30 cellular contexts compared by ENCODE assay signal in the genomic region with DNA sequence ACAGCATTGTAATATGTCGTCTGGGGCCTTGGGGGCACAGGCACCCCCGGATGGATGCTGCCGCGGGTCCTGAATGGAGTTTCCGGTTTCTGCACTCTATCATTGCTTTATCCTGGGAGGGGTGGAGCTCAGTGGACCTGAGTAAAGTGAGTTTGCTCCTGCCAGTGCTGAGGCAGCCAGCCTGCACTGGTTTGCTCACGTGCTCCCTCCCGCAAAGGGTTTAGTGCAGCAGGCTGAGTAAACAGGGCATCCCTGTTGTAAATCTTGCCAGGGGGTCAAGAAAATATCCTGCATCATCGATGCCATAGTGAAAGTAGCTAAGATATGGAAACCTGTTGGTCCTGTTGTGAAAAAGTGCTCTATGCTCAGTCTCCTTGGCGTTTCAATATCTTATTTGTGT.
"Had no signal": no experiment of that assay in that cellular context is flagged by ENCODE, and none has a peak within 500 bp of the region (broad histone marks: within the 10 kb centered on the region; RNA-seq: fewer than 3 reads in every experiment).

No MANE protein-coding gene starts in this region.

- H3K79me2 ChIP-seq: parathyroid adenoma had no signal

- DNase-seq: effector CD8-positive, alpha-beta T cell; endodermal cell; foreskin fibroblast; gastrocnemius medialis; head of caudate nucleus; mesenchymal stem cell; mucosa of descending colon; naive B cell; stimulated activated CD4-positive, alpha-beta T cell treated with anti-CD3 and anti-CD28 coated beads, Interleukin-12 subunit alpha, Interleukin-12 subunit beta, amount 100 ng/mL, for 4 hours; stimulated activated CD4-positive, alpha-beta T cell treated with anti-CD3 and anti-CD28 coated beads, Interleukin-1b, Interleukin-23, amount 100 ng/mL, for 48 hours; stimulated activated CD4-positive, alpha-beta T cell treated with anti-CD3 and anti-CD28 coated beads, Interleukin-4, amount 100 ng/mL, for 1 hour; stimulated activated CD8-positive, alpha-beta memory T cell treated with anti-CD3 and anti-CD28 coated beads, Interleukin-4, amount 100 ng/mL, for 48 hours; stimulated activated naive CD4-positive, alpha-beta T cell; stimulated activated naive CD8-positive, alpha-beta T cell treated with anti-CD3 and anti-CD28 coated beads, Interleukin-15, amount 100 ng/mL, for 72 hours; thyroid gland; trophoblast cell had no signal

- ATAC-seq: esophagus mucosa; gastrocnemius medialis; left lobe of liver; mucosa of descending colon; natural killer cell treated with Interleukin-12 subunit alpha and Interleukin-12 subunit beta and Interleukin-15 and Interleukin-18, amount 100 ng/mL, for 72 hours; sciatic nerve; stimulated activated naive CD8-positive, alpha-beta T cell treated with anti-CD3 and anti-CD28 coated beads, Interleukin-15, amount 100 ng/mL, for 72 hours had no signal

- H3K27ac Mint-ChIP-seq: dendritic cell treated with granulocyte-macrophage colony-stimulating factor and Interleukin-4, amounts not matched to agents 40 ng/mL and 50 ng/mL, for 4 days; endodermal cell; mesothelial cell of epicardium; naive B cell; natural killer cell treated with Interleukin-12 subunit alpha and Interleukin-12 subunit beta and Interleukin-15 and Interleukin-18, amount 100 ng/mL, for 72 hours; progenitor cell of endocrine pancreas; stimulated activated naive CD8-positive, alpha-beta T cell treated with anti-CD3 and anti-CD28 coated beads, Interleukin-15, amount 100 ng/mL, for 72 hours had no signal

- H3K4me2 ChIP-seq: smooth muscle cell had no signal

- H3K9me3 Mint-ChIP-seq: natural killer cell treated with Interleukin-12 subunit alpha and Interleukin-12 subunit beta and Interleukin-15 and Interleukin-18, amount 100 ng/mL, for 72 hours had no signal

- H3K27me3 Mint-ChIP-seq: dendritic cell treated with granulocyte-macrophage colony-stimulating factor and Interleukin-4, amounts not matched to agents 40 ng/mL and 50 ng/mL, for 4 days; naive B cell; natural killer cell treated with Interleukin-12 subunit alpha and Interleukin-12 subunit beta and Interleukin-15 and Interleukin-18, amount 100 ng/mL, for 72 hours; progenitor cell of endocrine pancreas; stimulated activated naive CD8-positive, alpha-beta T cell treated with anti-CD3 and anti-CD28 coated beads, Interleukin-15, amount 100 ng/mL, for 72 hours had no signal

- H3K27ac ChIP-seq: epithelial cell of prostate, gastrocnemius medialis, parathyroid adenoma, right atrium auricular region, thyroid gland, vagina had no signal

- H3K36me3 ChIP-seq: gastrocnemius medialis, right atrium auricular region, thyroid gland, vagina had no signal

- H3K4me1 Mint-ChIP-seq: endodermal cell; mesothelial cell of epicardium; naive B cell; neural crest cell; stimulated activated naive CD8-positive, alpha-beta T cell treated with anti-CD3 and anti-CD28 coated beads, Interleukin-15, amount 100 ng/mL, for 72 hours had no signal

- H3K9ac ChIP-seq: parathyroid adenoma had no signal

- H3K36me3 Mint-ChIP-seq: mesothelial cell of epicardium; naive B cell; natural killer cell treated with Interleukin-12 subunit alpha and Interleukin-12 subunit beta and Interleukin-15 and Interleukin-18, amount 100 ng/mL, for 72 hours had no signal

- H2AFZ ChIP-seq: parathyroid adenoma had no signal

- H3K4me3 ChIP-seq: gastrocnemius medialis, mucosa of descending colon, right atrium auricular region, smooth muscle cell, thyroid gland, vagina had no signal

- H3K9me3 ChIP-seq: gastrocnemius medialis, mucosa of descending colon, thyroid gland, vagina had no signal

- H3K27me3 ChIP-seq: gastrocnemius medialis, right atrium auricular region, thyroid gland, vagina had no signal

- H3K4me3 Mint-ChIP-seq: dendritic cell treated with granulocyte-macrophage colony-stimulating factor and Interleukin-4, amounts not matched to agents 40 ng/mL and 50 ng/mL, for 4 days; endodermal cell; mesothelial cell of epicardium; naive B cell; natural killer cell treated with Interleukin-12 subunit alpha and Interleukin-12 subunit beta and Interleukin-15 and Interleukin-18, amount 100 ng/mL, for 72 hours; neural crest cell; stimulated activated naive CD8-positive, alpha-beta T cell treated with anti-CD3 and anti-CD28 coated beads, Interleukin-15, amount 100 ng/mL, for 72 hours had no signal

- H3K4me1 ChIP-seq: gastrocnemius medialis, parathyroid adenoma, right atrium auricular region, thyroid gland, vagina had no signal

- FAIRE-seq: keratinocyte had no signal
